ENCODE assay signal across 33 cellular contexts in genomic region chr1:35069746-35070145, GRCh38.
"Had no signal": no experiment of that assay in that cellular context is flagged by ENCODE, and none has a peak within 500 bp of the region (broad histone marks: within the 10 kb centered on the region; RNA-seq: fewer than 3 reads in every experiment).

No MANE protein-coding gene starts in this region.

- DNase-seq: Karpas-422, MG63, MM.1S, NCI-H1048, NCI-H1092, NCI-H1092 treated with DMSO at 0.1 percent for 48 hours, NCI-H1105, NCI-H1105 treated with DMSO at 0.1 percent for 48 hours, NCI-H1417, NCI-H1417 treated with DMSO at 0.1 percent for 48 hours, NCI-H1436, NCI-H1436 treated with DMSO at 0.1 percent for 48 hours, NCI-H146, NCI-H1694, NCI-H1694 treated with DMSO at 0.1 percent for 48 hours, NCI-H187, NCI-H187 treated with DMSO at 0.1 percent for 48 hours, NCI-H1930, NCI-H2029, NCI-H2029 treated with DMSO at 0.1 percent for 48 hours, NCI-H2081, NCI-H2081 treated with DMSO at 0.1 percent for 48 hours, NCI-H2107, NCI-H2171, NCI-H2171 treated with DMSO at 0.1 percent for 48 hours, NCI-H2227 treated with DMSO at 0.1 percent for 48 hours, NCI-H226, NCI-H345, NCI-H446, NCI-H446 treated with DMSO at 0.1 percent for 48 hours, NCI-H510A, NCI-H510A treated with DMSO at 0.1 percent for 48 hours, NCI-H524 had no signal

- H3K36me3 ChIP-seq: MG63 had no signal

- H3K27me3 ChIP-seq: MG63 had no signal

- H3K4me3 ChIP-seq: MG63 had no signal
